ENCODE assay signal across 1 cellular context in the genomic region with DNA sequence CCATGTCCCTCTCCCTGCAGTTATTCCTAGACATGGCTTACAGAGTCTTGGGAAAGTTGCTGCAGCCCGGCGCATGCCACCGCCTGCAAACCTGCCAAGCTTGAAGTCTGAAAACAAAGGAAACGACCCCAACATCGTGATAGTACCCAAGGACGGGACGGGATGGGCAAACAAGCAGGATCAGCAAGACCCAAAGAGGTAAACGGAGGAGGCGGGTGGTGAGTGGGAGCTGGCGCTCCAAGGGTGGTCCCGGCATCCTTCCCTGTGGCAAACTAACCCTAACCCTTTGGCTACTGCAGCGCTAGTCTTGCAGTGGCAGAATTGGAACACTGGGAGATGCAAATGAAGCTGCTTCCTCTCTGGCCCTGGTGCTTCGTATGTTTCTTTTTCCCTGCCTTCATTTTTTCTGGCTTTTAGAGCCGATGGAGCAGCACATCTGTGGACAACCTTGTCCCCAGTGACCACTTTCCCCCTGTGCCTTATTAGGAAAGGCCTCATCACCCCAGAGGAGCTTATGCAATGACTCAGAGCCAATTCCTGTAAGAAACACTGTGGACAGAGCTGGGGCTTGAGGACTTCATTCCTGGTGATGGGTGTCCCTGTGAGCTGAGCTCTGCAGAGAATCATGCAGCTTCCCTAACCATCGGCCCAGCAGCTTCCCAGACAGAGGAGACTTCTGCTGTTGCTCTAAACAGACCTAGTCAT.
TF ChIP-seq lines count a peak whose summit lies in the region.

No MANE protein-coding gene starts in this region.

TF ChIP-seq in GM23338, 12 proteins besides CTCF, POLR2A, EP300 and RAD21 (continued from another document):
- TF ChIP-seq, protein P1, sequence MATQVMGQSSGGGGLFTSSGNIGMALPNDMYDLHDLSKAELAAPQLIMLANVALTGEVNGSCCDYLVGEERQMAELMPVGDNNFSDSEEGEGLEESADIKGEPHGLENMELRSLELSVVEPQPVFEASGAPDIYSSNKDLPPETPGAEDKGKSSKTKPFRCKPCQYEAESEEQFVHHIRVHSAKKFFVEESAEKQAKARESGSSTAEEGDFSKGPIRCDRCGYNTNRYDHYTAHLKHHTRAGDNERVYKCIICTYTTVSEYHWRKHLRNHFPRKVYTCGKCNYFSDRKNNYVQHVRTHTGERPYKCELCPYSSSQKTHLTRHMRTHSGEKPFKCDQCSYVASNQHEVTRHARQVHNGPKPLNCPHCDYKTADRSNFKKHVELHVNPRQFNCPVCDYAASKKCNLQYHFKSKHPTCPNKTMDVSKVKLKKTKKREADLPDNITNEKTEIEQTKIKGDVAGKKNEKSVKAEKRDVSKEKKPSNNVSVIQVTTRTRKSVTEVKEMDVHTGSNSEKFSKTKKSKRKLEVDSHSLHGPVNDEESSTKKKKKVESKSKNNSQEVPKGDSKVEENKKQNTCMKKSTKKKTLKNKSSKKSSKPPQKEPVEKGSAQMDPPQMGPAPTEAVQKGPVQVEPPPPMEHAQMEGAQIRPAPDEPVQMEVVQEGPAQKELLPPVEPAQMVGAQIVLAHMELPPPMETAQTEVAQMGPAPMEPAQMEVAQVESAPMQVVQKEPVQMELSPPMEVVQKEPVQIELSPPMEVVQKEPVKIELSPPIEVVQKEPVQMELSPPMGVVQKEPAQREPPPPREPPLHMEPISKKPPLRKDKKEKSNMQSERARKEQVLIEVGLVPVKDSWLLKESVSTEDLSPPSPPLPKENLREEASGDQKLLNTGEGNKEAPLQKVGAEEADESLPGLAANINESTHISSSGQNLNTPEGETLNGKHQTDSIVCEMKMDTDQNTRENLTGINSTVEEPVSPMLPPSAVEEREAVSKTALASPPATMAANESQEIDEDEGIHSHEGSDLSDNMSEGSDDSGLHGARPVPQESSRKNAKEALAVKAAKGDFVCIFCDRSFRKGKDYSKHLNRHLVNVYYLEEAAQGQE (IDR thresholded peaks at IDR 0.05; ENCODE audit: unreplicated experiment), result no peak
